7 cellular contexts compared by ENCODE assay signal in the genomic region with DNA sequence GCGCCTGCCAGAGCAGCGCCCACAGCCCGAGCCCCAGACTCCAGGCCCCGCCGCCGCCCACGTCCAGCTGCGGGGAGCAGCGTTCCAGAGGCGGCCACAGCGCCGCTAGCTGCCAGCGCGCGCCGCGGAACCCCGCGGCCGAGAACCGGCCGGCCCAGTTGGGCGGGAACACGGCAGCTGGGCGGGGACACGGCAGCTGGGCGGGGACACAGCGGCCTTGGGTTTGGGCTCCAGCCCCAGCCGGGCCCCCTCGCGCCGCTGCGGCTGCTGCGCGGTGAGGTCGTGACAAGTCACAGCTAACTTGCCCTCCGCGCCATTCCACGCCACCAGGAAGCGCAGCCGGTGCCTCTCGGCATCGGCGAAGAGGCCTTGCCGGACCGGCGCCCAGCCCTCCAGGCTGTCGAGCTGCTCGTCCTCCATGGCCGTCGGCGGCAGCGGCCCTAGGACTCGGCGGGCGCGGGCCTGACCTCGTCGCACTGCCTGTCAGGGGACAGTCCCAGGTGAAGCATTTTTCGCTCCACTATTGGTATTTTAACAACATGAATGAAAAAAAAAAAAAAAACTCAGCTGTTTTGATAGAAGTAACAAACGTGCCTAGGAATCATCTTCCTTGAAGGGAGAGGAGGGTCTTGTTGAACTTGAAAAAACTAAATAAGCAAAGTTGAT. TPM values are rescaled to one million over a fixed set of nuclear protein-coding genes. Genes with fewer than 3 reads are reported as not detected.
DNase-seq lines count a peak whose midpoint lies in the region; ATAC-seq and TF ChIP-seq lines count a peak whose summit lies in the region.
"Not testable (repeated sequence)": the region's sequence is repeated elsewhere in the genome, so short reads cannot be mapped to it uniquely, and the experiment has no call there.

No MANE protein-coding gene starts in this region.

- not testable (repeated sequence) for H2AFZ ChIP-seq in mesenchymal stem cell (ENCODE audit: low read depth, low read length)

- not testable (repeated sequence) for TF ChIP-seq CTCF in Panc1 (IDR thresholded peaks at IDR 0.05); epithelial cell of proximal tubule (conservative IDR thresholded peaks at IDR 0.05; ENCODE audit: low read depth, low read length)

- in situ Hi-C loops in Panc1 (cut with HindIII; ENCODE audit: low pct_unique_long_range_greater_than_20kb, low sequenced_read_pairs), result not testable (repeated sequence)

- no CpG with 5 or more reads among the region's 61 CpGs for WGBS in mesenchymal stem cell

- CTCF ChIA-PET in Panc1 (lab: Charles Lee), result not testable (repeated sequence)

- intact Hi-C loops in Panc1 (cut with micrococcal nuclease; ENCODE audit: unreplicated experiment), result not testable (repeated sequence)

- H3K4ac ChIP-seq in mesenchymal stem cell (ENCODE audit: low read depth in 1 of 2, low read length in 2 of 2), result not testable (repeated sequence)

- H4K91ac ChIP-seq in mesenchymal stem cell (ENCODE audit: low read length), result not testable (repeated sequence)

- H2BK5ac ChIP-seq in mesenchymal stem cell (ENCODE audit: low read depth, low read length, poor library complexity, severe bottlenecking), result not testable (repeated sequence)

- H3K4me2 ChIP-seq in mesenchymal stem cell (ENCODE audit: low read length, poor library complexity, severe bottlenecking), result peak overlapping the region; percentile 49

- not testable (repeated sequence) for H2BK120ac ChIP-seq in mesenchymal stem cell (ENCODE audit: low read depth, low read length)

- not testable (repeated sequence) for H3K79me1 ChIP-seq in mesenchymal stem cell (replicated peaks; ENCODE audit: low read length, poor library complexity, severe bottlenecking)

- H3K4me1 ChIP-seq in Panc1 (ENCODE audit: control insufficient read depth, insufficient read depth, low read length); mesenchymal stem cell (ENCODE audit: control insufficient read depth, insufficient read depth, low read depth, low read length): not testable (repeated sequence)

- not testable (repeated sequence) for DNase-seq in Panc1 (ENCODE audit: low read depth, low spot score); epithelial cell of proximal tubule (ENCODE audit: low read depth)
- DNase-seq in activated T-cell treated with anti-CD3 and anti-CD28 coated beads, Interleukin-2, amount 50 U/mL, for 48 hours, result peak; percentile 61 to 69
- peak; percentile 11 for DNase-seq in mesenchymal stem cell
- DNase-seq in stimulated activated CD4-positive, alpha-beta T cell treated with anti-CD3 and anti-CD28 coated beads, Interleukin-15, amount 100 ng/mL, for 48 hours (ENCODE audit: low read depth in 2 of 2), result peak; percentile 12 to 18

- H3K18ac ChIP-seq in mesenchymal stem cell (ENCODE audit: low read depth in 1 of 2, low read length in 2 of 2), result peak overlapping the region in 1 of 2 experiments; percentile 48

- H3K27me3 ChIP-seq in Panc1 (ENCODE audit: control insufficient read depth, insufficient read depth, low read length); mesenchymal stem cell (ENCODE audit: control insufficient read depth in 1 of 2, insufficient read depth in 1 of 2, low read length in 2 of 2): not testable (repeated sequence)

- not testable (repeated sequence) for H2BK12ac ChIP-seq in mesenchymal stem cell (ENCODE audit: low read length in 2 of 2)

- peak overlapping the region; percentile 61 for H3K27ac ChIP-seq in Panc1 (ENCODE audit: low read length)
- H3K27ac ChIP-seq in mesenchymal stem cell (ENCODE audit: low read length, poor library complexity, severe bottlenecking), result not testable (repeated sequence)

- peak overlapping the region; percentile 81 for H3K9ac ChIP-seq in mesenchymal stem cell (ENCODE audit: low read length)

- not testable (repeated sequence) for H4K8ac ChIP-seq in mesenchymal stem cell (ENCODE audit: low read length)

- H3K14ac ChIP-seq in mesenchymal stem cell (ENCODE audit: low read length in 2 of 2), result not testable (repeated sequence)

- H3K23ac ChIP-seq in mesenchymal stem cell (ENCODE audit: low read length in 2 of 2), result not testable (repeated sequence)

- H3K4me3 ChIP-seq in Panc1 (ENCODE audit: low read depth in 2 of 2, low read length in 2 of 2) (peak overlapping the region; percentile 41 to 53), epithelial cell of proximal tubule (ENCODE audit: low read depth, low read length) (peak overlapping the region; percentile 48), mesenchymal stem cell (ENCODE audit: insufficient read depth in 1 of 2, low read depth in 1 of 2, low read length in 2 of 2) (peak overlapping the region; percentile 61 to 72)

- H2BK15ac ChIP-seq in mesenchymal stem cell (ENCODE audit: low read depth, poor library complexity, severe bottlenecking), result not testable (repeated sequence)

- POLR2A ChIA-PET in Panc1 (lab: Charles Lee), result not testable (repeated sequence)

- not testable (repeated sequence) for H3K36me3 ChIP-seq in Panc1 (ENCODE audit: control insufficient read depth, insufficient read depth, low read length); mesenchymal stem cell (ENCODE audit: control insufficient read depth in 1 of 2, insufficient read depth in 2 of 2, low read depth in 1 of 2, low read length in 2 of 2)

- ATAC-seq in GM19043 (IDR thresholded peaks at IDR 0.05; ENCODE audit: low read depth, unreplicated experiment) (peak; percentile 72), HG03025 (IDR thresholded peaks at IDR 0.05; ENCODE audit: low FRiP score, unreplicated experiment) (peak; percentile 85), Panc1 (peak; percentile 100)

- not testable (repeated sequence) for BruUV-seq in Panc1 (replicated peaks; lab: Mats Ljungman, UMichigan)

- H2AK5ac ChIP-seq in mesenchymal stem cell (ENCODE audit: low read length, severe bottlenecking), result not testable (repeated sequence)

- H3K9me3 ChIP-seq in Panc1 (ENCODE audit: control insufficient read depth, insufficient read depth, low read depth, low read length); mesenchymal stem cell (ENCODE audit: control insufficient read depth, low read length): not testable (repeated sequence)

RNA-seq across cellular contexts. Expression of a gene that starts 56.6 kb away (rescaled TPM):
- total RNA-seq in Panc1 (2021; ENCODE audit: unreplicated experiment) (4.1 TPM), epithelial cell of proximal tubule (0.29 and 0.46 TPM in 2 replicates)
- polyA plus RNA-seq in Panc1 (2012; ENCODE audit: insufficient read length), result 8.7 TPM
- 1.5 TPM for polyA plus RNA-seq in mesenchymal stem cell (2013, experiment 1 of 2)
- polyA plus RNA-seq in mesenchymal stem cell (2013, experiment 2 of 2), result 1.2 TPM
